ENCODE assay signal across 8 cellular contexts in genomic region chr12:48681738-48682532, GRCh38. TPM values are rescaled to one million over a fixed set of nuclear protein-coding genes. Genes with fewer than 3 reads are reported as not detected.
DNase-seq lines count a peak whose midpoint lies in the region; ATAC-seq lines count a peak whose summit lies in the region.

Gene KANSL2, minus strand, starts transcription at chr12:48682238. Its CDS starts 606 bp downstream, at chr12:48681632.

- peak within 1 kb of the TSS; percentile 95 for H3K4me3 ChIP-seq in H7 (ENCODE audit: insufficient read depth, low read depth, low read length)

- H3K27me3 Mint-ChIP-seq in natural killer cell treated with Interleukin-12 subunit alpha and Interleukin-12 subunit beta and Interleukin-15 and Interleukin-18, amount 100 ng/mL, for 72 hours = no peaks in the 10 kb centered on the region

- H3K27me3 ChIP-seq in H7 (ENCODE audit: control insufficient read depth, insufficient read depth, low read length) = no peaks in the 10 kb centered on the region; the same call in 1 of the 2 replicates

- DNase-seq in ELF-1 (ENCODE audit: low read depth, low spot score) = peak; percentile 98
- DNase-seq in H7 = peak; percentile 96
- DNase-seq in M059J (ENCODE audit: low read depth) = peak; percentile 99
- peak; percentile 97 to 98 for DNase-seq in SHP77 (lab: John Stamatoyannopoulos, UW)
- peak; percentile 96 for DNase-seq in activated effector memory CD4-positive, alpha-beta T cell treated with Interleukin-2 at 50 U/mL for 16 hours
- DNase-seq in fibroblast of peridontal ligament (ENCODE audit: extremely low read depth) = peak; percentile 98
- peak; percentile 98 for DNase-seq in natural killer cell treated with Interleukin-12 subunit alpha and Interleukin-12 subunit beta and Interleukin-15 and Interleukin-18, amount 100 ng/mL, for 72 hours (ENCODE audit: low spot score)
- DNase-seq in stimulated activated naive CD8-positive, alpha-beta T cell treated with anti-CD3 and anti-CD28 coated beads, Interleukin-15, Interleukin-2, amounts not matched to agents 100 U/mL and 50 U/mL, for 24 hours = peak; percentile 97

- ATAC-seq in natural killer cell treated with Interleukin-12 subunit alpha and Interleukin-12 subunit beta and Interleukin-15 and Interleukin-18, amount 100 ng/mL, for 72 hours = peak; percentile 99 to 100
- peak; percentile 100 for ATAC-seq in stimulated activated naive CD8-positive, alpha-beta T cell treated with anti-CD3 and anti-CD28 coated beads, Interleukin-15, Interleukin-2, amounts not matched to agents 100 U/mL and 50 U/mL, for 24 hours

- H3K4me1 Mint-ChIP-seq in natural killer cell treated with Interleukin-12 subunit alpha and Interleukin-12 subunit beta and Interleukin-15 and Interleukin-18, amount 100 ng/mL, for 72 hours (ENCODE audit: low read depth in 2 of 2) = peaks cover 34 to 42% of the 10 kb centered on the region in 2 donors

- H3K4me3 Mint-ChIP-seq in natural killer cell treated with Interleukin-12 subunit alpha and Interleukin-12 subunit beta and Interleukin-15 and Interleukin-18, amount 100 ng/mL, for 72 hours = peak within 1 kb of the TSS; percentile 81

- no peaks in the 10 kb centered on the region for H3K9me3 Mint-ChIP-seq in natural killer cell treated with Interleukin-12 subunit alpha and Interleukin-12 subunit beta and Interleukin-15 and Interleukin-18, amount 100 ng/mL, for 72 hours

- peaks cover 15% of the 10 kb centered on the region for H3K36me3 ChIP-seq in H7 (replicated peaks; ENCODE audit: control insufficient read depth, insufficient read depth, low read length)

- H3K27ac Mint-ChIP-seq in natural killer cell treated with Interleukin-12 subunit alpha and Interleukin-12 subunit beta and Interleukin-15 and Interleukin-18, amount 100 ng/mL, for 72 hours = peak within 1 kb of the TSS; percentile 86 to 90

- peaks cover 13% of the 10 kb centered on the region for H3K36me3 Mint-ChIP-seq in natural killer cell treated with Interleukin-12 subunit alpha and Interleukin-12 subunit beta and Interleukin-15 and Interleukin-18, amount 100 ng/mL, for 72 hours

RNA-seq across cellular contexts. Expression of gene KANSL2, which starts in this region (rescaled TPM):
- 41.2 and 41.4 TPM in 2 replicates for total RNA-seq in H7 (2014; rRNA removed; shearing (Covaris generic))
- total RNA-seq in M059J (2014; rRNA removed; shearing (Covaris generic)) = 52.8 and 63.8 TPM in 2 replicates
- 10 to 100 TPM; 42.5 to 77.9 TPM for total RNA-seq in natural killer cell treated with Interleukin-12 subunit alpha and Interleukin-12 subunit beta and Interleukin-15 and Interleukin-18, amount 100 ng/mL, for 72 hours

Comparison
In these comparisons a context has a peak if more than half of its experiments do, and no peak if none do; other contexts are left out.
1. Peak in every context shown above with its lines: DNase-seq, ATAC-seq and H3K4me3 ChIP-seq.